In the genomic region with DNA sequence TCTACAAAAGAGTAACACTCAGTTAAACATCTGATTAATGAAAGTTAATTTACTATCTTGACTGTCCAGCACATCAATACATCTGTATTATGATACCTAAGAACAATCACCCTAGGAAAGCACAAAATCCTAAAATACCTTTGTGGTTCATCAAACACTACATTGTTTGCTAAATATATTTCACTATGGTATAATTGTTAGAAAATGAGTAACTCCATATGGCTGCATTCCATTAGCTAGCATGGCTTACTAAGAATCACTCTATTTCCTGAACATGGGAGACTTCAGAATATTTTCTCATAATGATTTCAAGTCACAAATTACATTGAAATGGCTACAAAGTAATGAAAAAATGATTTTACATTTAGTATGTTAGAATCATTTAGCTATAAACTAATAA, we compare ENCODE assay signal across 19 cellular contexts. TPM values are rescaled to one million over a fixed set of nuclear protein-coding genes. Genes with fewer than 3 reads are reported as not detected.
DNase-seq lines count a peak whose midpoint lies in the region; ATAC-seq, FAIRE-seq and TF ChIP-seq lines count a peak whose summit lies in the region.
"Had no signal": no experiment of that assay in that cellular context is flagged by ENCODE, and none has a peak within 500 bp of the region (broad histone marks: within the 10 kb centered on the region; RNA-seq: fewer than 3 reads in every experiment).

No MANE protein-coding gene starts in this region.

- H3K9ac ChIP-seq in PC-3 (ENCODE audit: low read length) (no peak overlapping the region), kidney (ENCODE audit: low read length in 2 of 2) (no peak overlapping the region)

- POLR2A ChIA-PET in PC-3 (lab: Charles Lee; ENCODE audit: unreplicated experiment): no interaction called here

- FAIRE-seq in kidney (lab: Jason Lieb, UNC): peak; percentile 25
- no peak for FAIRE-seq in urothelium cell line (lab: Jason Lieb, UNC)

- DNase-seq in COLO829 (ENCODE audit: low spot score) (peak; percentile 19), PC-3 (peak; percentile 28), dermis blood vessel endothelial cell (peak; percentile 47), kidney (no peak), urothelium cell line (ENCODE audit: low spot score) (no peak)
- DNase-seq in activated T-cell treated with anti-CD3 and anti-CD28 coated beads, Interleukin-2, amount 50 U/mL, for 24 hours: no peak
- DNase-seq in effector memory CD4-positive, alpha-beta T cell: no peak
- DNase-seq: activated CD4-positive, alpha-beta T cell treated with anti-CD3 and anti-CD28 coated beads, Interleukin-2, amount 50 U/mL, for 48 hours; activated T-cell treated with anti-CD3 and anti-CD28 coated beads for 4 hours; anterior cingulate cortex; COR-L47; glutamatergic neuron; GOT3; NCI-H146; stimulated activated CD4-positive, alpha-beta T cell treated with anti-CD3 and anti-CD28 coated beads, Interleukin-12 subunit alpha, Interleukin-12 subunit beta, amount 100 ng/mL, for 4 hours; uterus; WERI-Rb-1 had no signal

- no peaks in the 10 kb centered on the region for H3F3A ChIP-seq in PC-3 (ENCODE audit: low read length, unreplicated experiment)

- intact Hi-C loops in PC-3 (cut with micrococcal nuclease) (no loop called here), kidney (cut with DNase I) (no loop called here)

- no TSS peak for BruUV-seq in PC-3 (replicated peaks; lab: Mats Ljungman, UMichigan)

- H3K27me3 Mint-ChIP-seq in activated T-cell treated with anti-CD3 and anti-CD28 coated beads, Interleukin-2, amount 50 U/mL, for 24 hours: no peaks in the 10 kb centered on the region
- H3K27me3 Mint-ChIP-seq: dendritic cell treated with granulocyte-macrophage colony-stimulating factor and Interleukin-4, amounts not matched to agents 40 ng/mL and 50 ng/mL, for 4 days had no signal

- H3K9me3 ChIP-seq in PC-3 (ENCODE audit: low read length): no peaks in the 10 kb centered on the region
- H3K9me3 ChIP-seq in kidney (ENCODE audit: control insufficient read depth in 1 of 2, low read length in 2 of 2): no peaks in the 10 kb centered on the region
- no peaks in the 10 kb centered on the region for H3K9me3 ChIP-seq in effector memory CD4-positive, alpha-beta T cell (ENCODE audit: control insufficient read depth, low read length)
- H3K9me3 ChIP-seq: uterus had no signal

- H3K27ac Mint-ChIP-seq in activated T-cell treated with anti-CD3 and anti-CD28 coated beads, Interleukin-2, amount 50 U/mL, for 24 hours: no peak overlapping the region
- H3K27ac Mint-ChIP-seq: dendritic cell treated with granulocyte-macrophage colony-stimulating factor and Interleukin-4, amounts not matched to agents 40 ng/mL and 50 ng/mL, for 4 days had no signal

- peaks cover 74% of the 10 kb centered on the region for H3K36me3 Mint-ChIP-seq in activated T-cell treated with anti-CD3 and anti-CD28 coated beads, Interleukin-2, amount 50 U/mL, for 24 hours (ENCODE audit: low read depth)

- H2AFZ ChIP-seq in PC-3 (ENCODE audit: low read length): no peak overlapping the region

- H3K4me3 Mint-ChIP-seq in activated T-cell treated with anti-CD3 and anti-CD28 coated beads, Interleukin-2, amount 50 U/mL, for 24 hours: no peak overlapping the region
- H3K4me3 Mint-ChIP-seq: dendritic cell treated with granulocyte-macrophage colony-stimulating factor and Interleukin-4, amounts not matched to agents 40 ng/mL and 50 ng/mL, for 4 days had no signal

- no peaks in the 10 kb centered on the region for H3K36me3 ChIP-seq in PC-3 (ENCODE audit: low read depth, low read length)
- H3K36me3 ChIP-seq in kidney (ENCODE audit: control insufficient read depth in 1 of 2, insufficient read depth in 2 of 2, low read length in 2 of 2): peaks cover 14 to 26% of the 10 kb centered on the region in 2 donors
- H3K36me3 ChIP-seq in effector memory CD4-positive, alpha-beta T cell (ENCODE audit: control insufficient read depth, insufficient read depth, low read length): peaks cover 50% of the 10 kb centered on the region
- H3K36me3 ChIP-seq: uterus had no signal

- ATAC-seq in PC-3 (peak; percentile 20; the same call in 1 of the 2 replicates), HG02870 (IDR thresholded peaks at IDR 0.05; ENCODE audit: unreplicated experiment) (no peak)

- no peaks in the 10 kb centered on the region for H3K9me2 ChIP-seq in PC-3 (replicated peaks; ENCODE audit: low read length)

- H3K9me3 Mint-ChIP-seq in activated T-cell treated with anti-CD3 and anti-CD28 coated beads, Interleukin-2, amount 50 U/mL, for 24 hours: no peaks in the 10 kb centered on the region
- H3K9me3 Mint-ChIP-seq: dendritic cell treated with granulocyte-macrophage colony-stimulating factor and Interleukin-4, amounts not matched to agents 40 ng/mL and 50 ng/mL, for 4 days had no signal

- H3K4me1 Mint-ChIP-seq in activated T-cell treated with anti-CD3 and anti-CD28 coated beads, Interleukin-2, amount 50 U/mL, for 24 hours (ENCODE audit: low read depth): peaks cover 2% of the 10 kb centered on the region

- no peak overlapping the region for H3K4me3 ChIP-seq in PC-3 (ENCODE audit: low read length)
- H3K4me3 ChIP-seq in kidney (ENCODE audit: low read length in 2 of 2): no peak overlapping the region
- H3K4me3 ChIP-seq in effector memory CD4-positive, alpha-beta T cell (ENCODE audit: insufficient read depth, low read depth, low read length, poor library complexity, severe bottlenecking): no peak overlapping the region
- H3K4me3 ChIP-seq: uterus had no signal

- TF ChIP-seq CTCF in PC-3 (conservative IDR thresholded peaks at IDR 0.05; ENCODE audit: low read depth, low read length) (no peak), kidney (IDR thresholded peaks at IDR 0.05; ENCODE audit: borderline replicate concordance, extremely low read depth, insufficient read depth) (no peak)

- H3K79me2 ChIP-seq in PC-3 (ENCODE audit: low read length): no peaks in the 10 kb centered on the region

- no peaks in the 10 kb centered on the region for H4K20me1 ChIP-seq in PC-3 (ENCODE audit: low read length)

- CTCF ChIA-PET in PC-3 (lab: Charles Lee): no interaction called here

- H3K4me1 ChIP-seq in PC-3 (ENCODE audit: insufficient read depth, low read length): no peaks in the 10 kb centered on the region
- no peaks in the 10 kb centered on the region for H3K4me1 ChIP-seq in kidney (ENCODE audit: control insufficient read depth in 1 of 2, insufficient read depth in 1 of 2, low read depth in 1 of 2, low read length in 2 of 2)
- H3K4me1 ChIP-seq in effector memory CD4-positive, alpha-beta T cell (ENCODE audit: control insufficient read depth, insufficient read depth, low read length, poor library complexity, severe bottlenecking): no peaks in the 10 kb centered on the region
- H3K4me1 ChIP-seq: uterus had no signal

- H3K4me2 ChIP-seq in PC-3 (ENCODE audit: low read length): no peak overlapping the region

- no peaks in the 10 kb centered on the region for H3K27me3 ChIP-seq in PC-3 (ENCODE audit: low read length)
- H3K27me3 ChIP-seq in effector memory CD4-positive, alpha-beta T cell (replicated peaks; ENCODE audit: control insufficient read depth, insufficient read depth, low read length, poor library complexity, severe bottlenecking): no peaks in the 10 kb centered on the region
- H3K27me3 ChIP-seq: uterus had no signal

- H3K27ac ChIP-seq in PC-3 (ENCODE audit: low read length): no peak overlapping the region
- H3K27ac ChIP-seq in kidney (ENCODE audit: low read depth in 2 of 2, low read length in 2 of 2): no peak overlapping the region
- H3K27ac ChIP-seq in effector memory CD4-positive, alpha-beta T cell (ENCODE audit: insufficient read depth, low read length, poor library complexity, severe bottlenecking): no peak overlapping the region
- H3K27ac ChIP-seq: uterus, WERI-Rb-1 had no signal

RNA-seq across cellular contexts. Expression of a gene that starts 12.5 kb away (rescaled TPM):
- total RNA-seq in PC-3 (2014; rRNA removed) (6.9 and 11.3 TPM in 2 replicates), dermis blood vessel endothelial cell (25.2 and 37.7 TPM in 2 replicates), kidney (17.9 TPM)
- polyA plus RNA-seq in kidney (ENCODE audit: insufficient read depth, low read depth, low replicate concordance): 11.6 TPM

RNA-seq across cellular contexts. Expression of a gene that starts 12.7 kb away (rescaled TPM):
- total RNA-seq in PC-3 (2014; rRNA removed) (0.69 and 1.5 TPM in 2 replicates), dermis blood vessel endothelial cell (6.4 and 7.1 TPM in 2 replicates), kidney (6.5 TPM)
- 2.9 TPM for polyA plus RNA-seq in kidney (ENCODE audit: insufficient read depth, low read depth, low replicate concordance)

Comparison
In these comparisons a context has a peak if more than half of its experiments do, and no peak if none do; other contexts are left out.
1. DNase-seq: peak in COLO829 (single experiment), PC-3 (single experiment) and dermis blood vessel endothelial cell (single experiment); none in kidney (single experiment), urothelium cell line (single experiment), activated T-cell treated with anti-CD3 and anti-CD28 coated beads, Interleukin-2, amount 50 U/mL, for 24 hours (single experiment) and effector memory CD4-positive, alpha-beta T cell (0 of 3).